22 cellular contexts compared by ENCODE assay signal in the genomic region with DNA sequence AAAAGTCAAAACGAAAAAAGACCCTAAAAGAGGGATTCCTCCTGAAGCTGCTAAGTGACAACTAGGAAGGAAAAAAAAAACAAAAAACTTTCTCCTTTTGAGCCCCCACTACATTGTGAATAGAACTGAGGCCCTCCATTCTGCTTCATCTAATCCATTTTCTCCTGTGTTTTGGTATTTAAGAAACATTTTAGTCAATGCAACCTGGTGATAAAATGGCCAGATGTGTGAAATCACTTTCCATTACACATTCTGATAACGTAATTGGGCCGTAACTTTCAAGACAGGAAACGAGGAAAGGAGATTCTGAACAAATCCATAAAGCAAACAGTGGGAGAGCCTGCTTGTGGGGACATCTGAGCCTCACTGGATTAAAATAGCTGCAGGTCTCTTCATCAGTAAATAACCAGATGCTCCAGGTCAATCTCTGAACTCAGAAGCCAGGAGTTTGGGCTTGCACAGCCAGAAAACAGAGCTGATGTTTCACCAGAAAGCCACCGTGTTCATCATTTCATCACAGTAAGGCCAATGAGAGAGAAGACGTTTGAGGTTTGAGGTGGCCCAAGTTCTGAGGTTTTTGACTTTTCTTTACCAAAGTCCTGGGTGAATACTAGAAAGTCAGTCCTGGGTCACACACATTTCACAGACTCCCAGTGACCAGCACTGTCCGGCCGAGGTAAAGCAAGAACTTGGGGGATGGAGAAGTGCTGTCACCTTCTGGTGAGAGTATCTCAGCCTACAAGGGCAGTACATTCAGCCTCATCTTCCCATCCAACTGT. TPM values are rescaled to one million over a fixed set of nuclear protein-coding genes. Genes with fewer than 3 reads are reported as not detected.
"Had no signal": no experiment of that assay in that cellular context is flagged by ENCODE, and none has a peak within 500 bp of the region (broad histone marks: within the 10 kb centered on the region; RNA-seq: fewer than 3 reads in every experiment).

No MANE protein-coding gene starts in this region.

- DNase-seq: activated CD4-positive, alpha-beta T cell treated with anti-CD3 and anti-CD28 coated beads, Interleukin-2, amount 10 ng/mL, durations not matched to agents 24 days and 14 days; activated CD4-positive, alpha-beta T cell treated with anti-CD3 and anti-CD28 coated beads, Interleukin-2, amount 50 U/mL, for 48 hours; activated CD4-positive, CD25-positive, alpha-beta regulatory T cell treated with anti-CD3 and anti-CD28 coated beads, Interleukin-2, amount 50 U/mL, for 72 hours; activated CD8-positive, alpha-beta memory T cell treated with anti-CD3 and anti-CD28 coated beads, Interleukin-2, amount 10 ng/mL, durations not matched to agents 7 days and 5 days; activated effector memory CD4-positive, alpha-beta T cell treated with Interleukin-2 at 50 U/mL for 16 hours; activated naive CD4-positive, alpha-beta T cell; activated T-cell treated with anti-CD3 and anti-CD28 coated beads, Interleukin-2, amount 50 U/mL, for 24 hours; aorta; caudate nucleus; Karpas-422; NCI-H1092; NCI-H1417; NCI-H1930; NCI-H2171; NCI-H2227 treated with DMSO at 0.1 percent for 48 hours; NCI-H446 treated with DMSO at 0.1 percent for 48 hours; OCI-M1; Peyer's patch; SHP77 treated with DMSO at 0.1 percent for 48 hours had no signal

- H3K36me3 ChIP-seq: breast epithelium, Peyer's patch had no signal

- H3K4me3 ChIP-seq: breast epithelium, Peyer's patch had no signal

- H3K27me3 ChIP-seq: breast epithelium, Peyer's patch had no signal

- ATAC-seq: activated CD8-positive, alpha-beta memory T cell treated with anti-CD3 and anti-CD28 coated beads, Interleukin-2, amount 10 ng/mL, durations not matched to agents 7 days and 5 days; WTC11 had no signal

- H3K27ac ChIP-seq: breast epithelium, Peyer's patch had no signal

- H3K9me3 ChIP-seq: breast epithelium, Peyer's patch had no signal

- H3K4me1 ChIP-seq: breast epithelium, Peyer's patch had no signal

RNA-seq across cellular contexts. Expression of a gene that starts 47.8 kb away (rescaled TPM):
- total RNA-seq: activated CD4-positive, alpha-beta T cell treated with anti-CD3 and anti-CD28 coated beads, Interleukin-2, amount 10 ng/mL, durations not matched to agents 24 days and 14 days; activated CD8-positive, alpha-beta memory T cell treated with anti-CD3 and anti-CD28 coated beads, Interleukin-2, amount 10 ng/mL, durations not matched to agents 7 days and 5 days; activated T-helper 1 cell treated with anti-CD3 and anti-CD28 coated beads, Interleukin-12 subunit alpha, Interleukin-12 subunit beta, Interleukin-2, Interleukin-4 antibody, amounts not matched to agents 30 ng/mL and 10 ng/mL and 1 ng/mL, durations not matched to agents 14 hours and 24 hours and 36 hours had no signal
